ENCODE assay signal across 12 cellular contexts in the genomic region with DNA sequence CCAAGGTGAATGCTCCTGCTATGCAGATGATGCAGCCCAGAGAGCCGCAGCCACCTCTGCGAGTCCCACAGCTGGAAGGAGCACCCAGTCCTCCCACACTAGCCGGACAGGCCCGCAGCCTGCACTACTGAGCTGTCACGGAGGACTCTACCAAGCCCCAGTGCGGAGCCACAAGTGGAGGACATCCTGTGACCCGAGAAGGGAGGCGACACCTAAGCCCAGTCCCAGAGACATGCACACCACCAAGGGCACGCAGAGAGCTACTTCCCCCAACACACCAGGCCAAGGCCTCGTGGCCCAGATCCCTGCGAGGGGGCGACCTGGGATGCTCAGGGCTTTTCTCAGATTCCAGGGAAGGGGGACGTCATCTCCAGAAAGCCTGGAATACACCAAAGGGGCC.
"Had no signal": no experiment of that assay in that cellular context is flagged by ENCODE, and none has a peak within 500 bp of the region (broad histone marks: within the 10 kb centered on the region; RNA-seq: fewer than 3 reads in every experiment).

No MANE protein-coding gene starts in this region.

- H3K36me3 ChIP-seq: cardiac muscle cell, ovary, WERI-Rb-1 had no signal

- H3K27ac ChIP-seq: cardiac muscle cell, ovary, WERI-Rb-1 had no signal

- ATAC-seq: activated T-helper 17 cell treated with anti-CD3 and anti-CD28 coated beads, Interleukin-2, amount 50 U/mL, for 72 hours; esophagus mucosa; naive thymus-derived CD4-positive, alpha-beta T cell; stimulated activated memory B cell treated with anti-CD40 and anti-IgM and Interleukin-4, amounts not matched to agents 10 μg/mL and 1 μg/mL and 100 μg/mL, for 72 hours; T-helper 17 cell had no signal

- H3K27me3 ChIP-seq: cardiac muscle cell, ovary had no signal

- H3K9me3 ChIP-seq: ovary had no signal

- DNase-seq: activated CD4-positive, alpha-beta T cell treated with anti-CD3 and anti-CD28 coated beads, Interleukin-2, amount 50 U/mL, for 48 hours; activated naive CD4-positive, alpha-beta T cell treated with Interleukin-2 at 50 U/mL for 16 hours; glutamatergic neuron; naive thymus-derived CD4-positive, alpha-beta T cell; T-helper 17 cell; WERI-Rb-1 had no signal

- H3K4me3 ChIP-seq: cardiac muscle cell, lung, ovary had no signal
